In the genomic region with DNA sequence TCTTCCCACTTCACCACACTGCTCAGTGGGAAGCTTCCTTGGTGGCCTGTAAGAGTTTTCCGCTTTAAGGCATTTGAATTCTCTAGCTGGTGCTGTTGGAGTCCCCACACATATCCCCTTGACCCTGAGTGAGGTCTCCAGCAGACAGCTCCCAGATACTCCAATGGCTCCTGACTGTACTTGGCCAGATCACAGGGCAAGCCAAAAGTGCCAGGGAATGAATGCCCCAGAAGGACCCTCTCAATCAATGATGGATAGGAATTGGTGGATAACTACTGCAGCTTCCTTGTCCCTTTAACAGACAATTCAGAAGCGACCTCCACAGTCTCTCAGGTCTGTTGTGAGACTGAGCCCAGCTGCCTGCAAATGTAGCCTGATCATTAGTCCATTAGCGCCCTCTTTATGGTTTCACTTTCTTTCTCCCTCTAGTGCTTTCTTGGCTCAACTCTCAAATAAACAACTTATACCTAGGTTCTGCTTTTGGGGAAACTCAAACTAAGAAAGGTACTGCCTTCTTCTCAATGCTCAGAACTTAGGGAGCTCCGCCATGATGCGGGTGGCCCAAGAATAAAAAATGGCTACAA, we compare ENCODE assay signal across 16 cellular contexts.
A peak's percentile ranks its signal among the peaks of the same experiment; 100 is the strongest.
DNase-seq lines count a peak whose midpoint lies in the region; ATAC-seq and TF ChIP-seq lines count a peak whose summit lies in the region.
"Had no signal": no experiment of that assay in that cellular context is flagged by ENCODE, and none has a peak within 500 bp of the region (broad histone marks: within the 10 kb centered on the region; RNA-seq: fewer than 3 reads in every experiment).

No MANE protein-coding gene starts in this region.

- intact Hi-C loops in aorta (cut with DNase I) = no loop called here

- peaks cover 15% of the 10 kb centered on the region for H3K27me3 Mint-ChIP-seq in T-helper 17 cell
- peaks cover 2% of the 10 kb centered on the region for H3K27me3 Mint-ChIP-seq in endothelial cell (ENCODE audit: unreplicated experiment)

- ATAC-seq in GM18505 (IDR thresholded peaks at IDR 0.05; ENCODE audit: unreplicated experiment) = peak; percentile 84
- ATAC-seq in GM21526 (IDR thresholded peaks at IDR 0.05; ENCODE audit: low FRiP score, unreplicated experiment) = peak; percentile 87
- peak; percentile 84 for ATAC-seq in HG03354 (IDR thresholded peaks at IDR 0.05; ENCODE audit: poor library complexity, severe bottlenecking, unreplicated experiment)
- ATAC-seq in T-helper 17 cell = no peak
- no peak for ATAC-seq in aorta (ENCODE audit: low FRiP score)

- no peaks in the 10 kb centered on the region for H3K9me3 Mint-ChIP-seq in endothelial cell (ENCODE audit: unreplicated experiment)
- H3K9me3 Mint-ChIP-seq: nephron had no signal

- no peak for TF ChIP-seq CTCF in endothelial cell (IDR thresholded peaks at IDR 0.05; ENCODE audit: unreplicated experiment)

- H3K4me1 ChIP-seq in aorta (ENCODE audit: control insufficient read depth in 1 of 2, insufficient read depth in 2 of 2, low read length in 2 of 2) = no peaks in the 10 kb centered on the region
- H3K4me1 ChIP-seq: testis had no signal

- H3K36me3 Mint-ChIP-seq in T-helper 17 cell (ENCODE audit: low read depth) (no peaks in the 10 kb centered on the region), endothelial cell (ENCODE audit: low read depth, unreplicated experiment) (no peaks in the 10 kb centered on the region)

- H3K27ac Mint-ChIP-seq in T-helper 17 cell (no peak overlapping the region), endothelial cell (ENCODE audit: unreplicated experiment) (no peak overlapping the region)
- H3K27ac Mint-ChIP-seq: nephron had no signal

- WGBS in aorta, 2 donors = 93 to 95% methylated on average over 5 of the region's 5 CpGs

- H3K36me3 ChIP-seq in aorta (ENCODE audit: control insufficient read depth in 1 of 2, insufficient read depth in 2 of 2, low read length in 1 of 2) = no peaks in the 10 kb centered on the region

- no peaks in the 10 kb centered on the region for H3K4me1 Mint-ChIP-seq in T-helper 17 cell
- H3K4me1 Mint-ChIP-seq in endothelial cell (ENCODE audit: unreplicated experiment) = peaks cover 6% of the 10 kb centered on the region

- no peak overlapping the region for H3K27ac ChIP-seq in aorta (ENCODE audit: low read depth in 1 of 2, low read length in 2 of 2)
- H3K27ac ChIP-seq: C4-2B, testis had no signal

- H3K9me3 ChIP-seq in T-helper 17 cell (ENCODE audit: control insufficient read depth, low read length, poor library complexity, severe bottlenecking) = no peaks in the 10 kb centered on the region
- no peaks in the 10 kb centered on the region for H3K9me3 ChIP-seq in aorta (ENCODE audit: control insufficient read depth, low read length)
- H3K9me3 ChIP-seq: testis had no signal

- DNase-seq in ecto neural progenitor cell (ENCODE audit: low spot score) (peak; percentile 19), T-helper 17 cell (no peak), aorta (no peak), NCI-H1048 (lab: John Stamatoyannopoulos, UW) (no peak), endothelial cell (ENCODE audit: low spot score) (no peak)
- DNase-seq: activated gamma-delta T cell, cortex of kidney, hypothalamus, NCI-H524 treated with DMSO at 0.1 percent for 48 hours, T1000, testis had no signal

- H3K4me3 ChIP-seq in aorta (ENCODE audit: low read length in 2 of 2) = no peak overlapping the region
- H3K4me3 ChIP-seq: testis had no signal

- H3K4me3 Mint-ChIP-seq in T-helper 17 cell (no peak overlapping the region), endothelial cell (ENCODE audit: unreplicated experiment) (no peak overlapping the region)
- H3K4me3 Mint-ChIP-seq: nephron had no signal

- TF ChIP-seq POLR2A in GM18505 (IDR thresholded peaks at IDR 0.05; ENCODE audit: borderline replicate concordance, extremely low read depth, insufficient read depth, insufficient read length) = no peak

- no peaks in the 10 kb centered on the region for H3K27me3 ChIP-seq in aorta (ENCODE audit: control insufficient read depth in 1 of 2, insufficient read depth in 2 of 2, low read length in 1 of 2)
- H3K27me3 ChIP-seq: testis had no signal

Comparison
In these comparisons a context has a peak if more than half of its experiments do, and no peak if none do; other contexts are left out.
1. ATAC-seq: peak in GM18505 (single experiment), GM21526 (single experiment) and HG03354 (single experiment); none in T-helper 17 cell (single experiment) and aorta (single experiment).